Comparison of ENCODE assay signal across 5 cellular contexts in genomic region chr13:47983070-47983469, GRCh38.
"Had no signal": no experiment of that assay in that cellular context is flagged by ENCODE, and none has a peak within 500 bp of the region (broad histone marks: within the 10 kb centered on the region; RNA-seq: fewer than 3 reads in every experiment).

No MANE protein-coding gene starts in this region.

- H3K4me3 ChIP-seq: GM23338, K562 had no signal

- DNase-seq: H9, HCEC 1CT, IMR-90 had no signal

- H2AFZ ChIP-seq: GM23338 had no signal

- H3K4me2 ChIP-seq: GM23338 had no signal

- H3K27ac Mint-ChIP-seq: GM23338, H9 had no signal

- H3K4me3 Mint-ChIP-seq: GM23338, H9 had no signal

- H3K4me1 Mint-ChIP-seq: GM23338, H9 had no signal

- ATAC-seq: GM23338, K562 had no signal
